ENCODE assay signal across 1 cellular context in genomic region chr1:21687081-21687529, GRCh38.
A peak's percentile ranks its signal among the peaks of the same experiment; 100 is the strongest.
TF ChIP-seq lines count a peak whose summit lies in the region.

No MANE protein-coding gene starts in this region.

TF ChIP-seq in K562, 482 proteins besides CTCF, POLR2A, EP300 and RAD21 (continued from another document):
- TF ChIP-seq ZMIZ1 (IDR thresholded peaks at IDR 0.05; ENCODE audit: low read depth in 2 of 2, low read length in 2 of 2) (0 out of 4 replicates have a peak, but pooled peaks of 1 of the 2 experiments have one; percentile 71), TEAD1 (CRISPR knock-in tag; IDR thresholded peaks at IDR 0.05) (0 out of 4 replicates have a peak, but pooled peaks of 1 of the 2 experiments have one; percentile 31), MLLT1 (IDR thresholded peaks at IDR 0.05) (peak in 1 of 2 experiments; percentile 91; a peak in 2 of 4 replicates)
